Comparison of ENCODE assay signal across 22 cellular contexts in the genomic region with DNA sequence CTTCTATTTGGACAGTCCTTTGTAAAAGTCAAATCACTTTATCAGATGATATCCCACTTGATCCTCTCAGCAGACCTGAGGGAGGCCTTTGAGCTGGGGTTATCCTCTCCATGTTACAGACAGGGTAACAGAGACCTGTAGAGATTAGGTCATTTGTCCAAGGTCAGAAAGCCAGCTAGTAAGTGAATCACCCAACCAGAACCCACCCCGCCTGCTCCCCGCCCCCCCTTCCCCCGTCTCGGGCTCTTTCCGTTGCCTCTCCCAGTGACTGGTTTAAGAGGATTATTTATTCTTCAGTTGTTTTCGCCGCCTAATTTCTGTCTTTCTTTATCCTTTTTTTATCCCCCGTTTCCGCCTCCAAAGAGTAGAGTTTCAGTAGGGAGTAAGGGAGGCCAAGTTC.
DNase-seq lines count a peak whose midpoint lies in the region; ATAC-seq and TF ChIP-seq lines count a peak whose summit lies in the region.
"Had no signal": no experiment of that assay in that cellular context is flagged by ENCODE, and none has a peak within 500 bp of the region (broad histone marks: within the 10 kb centered on the region; RNA-seq: fewer than 3 reads in every experiment).

No MANE protein-coding gene starts in this region.

- H3K27ac ChIP-seq in endodermal cell (ENCODE audit: low read depth, low read length), result no peak overlapping the region
- H3K27ac ChIP-seq in smooth muscle cell (ENCODE audit: low read depth), result no peak overlapping the region
- H3K27ac ChIP-seq: C4-2B, KMS-11 had no signal

- no peaks in the 10 kb centered on the region for H4K20me1 ChIP-seq in smooth muscle cell (ENCODE audit: low read depth)

- no peak for TF ChIP-seq CTCF in endodermal cell (conservative IDR thresholded peaks at IDR 0.05)
- TF ChIP-seq CTCF in smooth muscle cell (IDR thresholded peaks at IDR 0.05; ENCODE audit: borderline replicate concordance, insufficient read depth, poor library complexity, severe bottlenecking), result no peak

- H3F3A ChIP-seq in smooth muscle cell (ENCODE audit: low read depth), result peaks cover 6% of the 10 kb centered on the region

- peak overlapping the region; percentile 66 for H3K4me2 ChIP-seq in smooth muscle cell
- H3K4me2 ChIP-seq: KMS-11, SK-N-SH had no signal

- peaks cover 46% of the 10 kb centered on the region for H3K4me1 Mint-ChIP-seq in endodermal cell

- no peak overlapping the region for H3K4me3 ChIP-seq in endodermal cell (ENCODE audit: low read length)
- no peak overlapping the region for H3K4me3 ChIP-seq in smooth muscle cell

- H3K36me3 Mint-ChIP-seq in endodermal cell (ENCODE audit: low read depth), result no peaks in the 10 kb centered on the region

- H3K27me3 ChIP-seq in endodermal cell (ENCODE audit: control insufficient read depth, insufficient read depth, low read length, poor library complexity, severe bottlenecking) (no peaks in the 10 kb centered on the region), smooth muscle cell (ENCODE audit: low read depth) (no peaks in the 10 kb centered on the region)

- peaks cover 5% of the 10 kb centered on the region for H3K9me3 Mint-ChIP-seq in endodermal cell

- no peaks in the 10 kb centered on the region for H3K79me2 ChIP-seq in smooth muscle cell (ENCODE audit: low read depth)

- WGBS in endodermal cell (ENCODE audit: insufficient coverage in 1 of 2, insufficient read length in 1 of 2), 2 experiments, result 36% methylated on average over 4 of the region's 9 CpGs; no CpG with 5 or more reads in 1 of the 2 experiments
- WGBS in smooth muscle cell (ENCODE audit: low lambda C conversion rate), result 30% methylated on average over 9 of the region's 9 CpGs

- peaks cover 13% of the 10 kb centered on the region for H3K4me1 ChIP-seq in endodermal cell (ENCODE audit: control insufficient read depth, insufficient read depth, low read length)
- H3K4me1 ChIP-seq in smooth muscle cell (ENCODE audit: low read depth), result peaks cover 5% of the 10 kb centered on the region

- H3K27me3 Mint-ChIP-seq in endodermal cell (ENCODE audit: insufficient read depth), result no peaks in the 10 kb centered on the region

- no peak for ATAC-seq in GM21528 (IDR thresholded peaks at IDR 0.05; ENCODE audit: low FRiP score, unreplicated experiment)
- ATAC-seq: HCT116 had no signal

- peak; percentile 46 for DNase-seq in HK-2 (ENCODE audit: unreplicated experiment)
- peak; percentile 55 for DNase-seq in endodermal cell
- DNase-seq in kidney glomerular epithelial cell (lab: John Stamatoyannopoulos, UW), result peak; percentile 46
- no peak for DNase-seq in smooth muscle cell (lab: John Stamatoyannopoulos, UW; ENCODE audit: unreplicated experiment)
- no peak for DNase-seq in stimulated activated CD4-positive, alpha-beta T cell treated with anti-CD3 and anti-CD28 coated beads, Interleukin-2, amount 100 ng/mL, for 24 hours
- no peak for DNase-seq in NCI-H128 (lab: John Stamatoyannopoulos, UW; ENCODE audit: unreplicated experiment)
- no peak for DNase-seq in AG20443 (ENCODE audit: low spot score)
- DNase-seq: AML-193, GF-D8, GOT3, NCI-H1417 treated with DMSO at 0.1 percent for 48 hours, NCI-H187 treated with DMSO at 0.1 percent for 48 hours, NCI-H2227 treated with DMSO at 0.1 percent for 48 hours, NCI-H510A treated with DMSO at 0.1 percent for 48 hours, NCI-H774, RPMI8226, SHP77 treated with DMSO at 0.1 percent for 48 hours, SK-N-SH had no signal

- H2AFZ ChIP-seq in smooth muscle cell (ENCODE audit: low read depth), result no peak overlapping the region

- H3K36me3 ChIP-seq in endodermal cell (ENCODE audit: control insufficient read depth, insufficient read depth, low read length) (no peaks in the 10 kb centered on the region), smooth muscle cell (ENCODE audit: low read depth) (no peaks in the 10 kb centered on the region)

- H3K9ac ChIP-seq in endodermal cell (ENCODE audit: extremely low read depth, low read length, poor library complexity, severe bottlenecking) (no peak overlapping the region), smooth muscle cell (ENCODE audit: low read depth) (no peak overlapping the region)
- H3K9ac ChIP-seq: KMS-11, SK-N-SH had no signal

- H3K9me3 ChIP-seq in endodermal cell (ENCODE audit: control insufficient read depth, low read length) (peaks cover 11% of the 10 kb centered on the region), smooth muscle cell (replicated peaks; ENCODE audit: low read depth) (no peaks in the 10 kb centered on the region)
- H3K9me3 ChIP-seq: SK-N-SH had no signal

- H3K4me3 Mint-ChIP-seq in endodermal cell, result peak overlapping the region; percentile 8

- H3K27ac Mint-ChIP-seq in endodermal cell, result peak overlapping the region; percentile 71

Comparison
In these comparisons a context has a peak if more than half of its experiments do, and no peak if none do; other contexts are left out.
1. DNase-seq: peak in HK-2 (single experiment), endodermal cell (single experiment) and kidney glomerular epithelial cell (single experiment); none in smooth muscle cell (single experiment), stimulated activated CD4-positive, alpha-beta T cell treated with anti-CD3 and anti-CD28 coated beads, Interleukin-2, amount 100 ng/mL, for 24 hours (0 of 2), NCI-H128 (single experiment) and AG20443 (single experiment).